9 cellular contexts compared by ENCODE assay signal in genomic region chr10:100433253-100434240, GRCh38. TPM values are rescaled to one million over a fixed set of nuclear protein-coding genes. Genes with fewer than 3 reads are reported as not detected.
A peak's percentile ranks its signal among the peaks of the same experiment; 100 is the strongest.
DNase-seq lines count a peak whose midpoint lies in the region; ATAC-seq lines count a peak whose summit lies in the region.
"Had no signal": no experiment of that assay in that cellular context is flagged by ENCODE, and none has a peak within 500 bp of the region (broad histone marks: within the 10 kb centered on the region; RNA-seq: fewer than 3 reads in every experiment).

No MANE protein-coding gene starts in this region.

- no peak overlapping the region for H3K27ac ChIP-seq in naive thymus-derived CD4-positive, alpha-beta T cell (ENCODE audit: low read depth, low read length)

- peaks cover 0 to 3% (median 0%) of the 10 kb centered on the region in 5 donors for H3K36me3 Mint-ChIP-seq in naive thymus-derived CD4-positive, alpha-beta T cell
- no peaks in the 10 kb centered on the region for H3K36me3 Mint-ChIP-seq in stimulated activated effector memory CD8-positive, alpha-beta T cell treated with anti-CD3 and anti-CD28 coated beads, Interleukin-12 subunit alpha, Interleukin-12 subunit beta, amount 100 ng/mL, for 72 hours

- intact Hi-C loops in naive thymus-derived CD4-positive, alpha-beta T cell (cut with micrococcal nuclease) = loop anchor here (1.0 kb wide), 9 partner anchors 48 to 166 kb away; partner anchors contain the start of gene CWF19L1 (in 1 of the 2)

- no peaks in the 10 kb centered on the region for H3K27me3 Mint-ChIP-seq in naive thymus-derived CD4-positive, alpha-beta T cell

- CTCF ChIA-PET in naive thymus-derived CD4-positive, alpha-beta T cell (lab: Charles Lee) = interaction anchor here (0.6 to 5.4 kb wide), 17 partner anchors 10 to 103 kb away, joined by 3 to 45 read pairs (median 4); partner anchors contain the start of genes PKD2L1 and SEC31B

- peak overlapping the region in 1 of 9 donors; percentile 9 for H3K27ac Mint-ChIP-seq in naive thymus-derived CD4-positive, alpha-beta T cell
- no peak overlapping the region for H3K27ac Mint-ChIP-seq in stimulated activated effector memory CD8-positive, alpha-beta T cell treated with anti-CD3 and anti-CD28 coated beads, Interleukin-12 subunit alpha, Interleukin-12 subunit beta, amount 100 ng/mL, for 72 hours

- peak; percentile 66 for ATAC-seq in GM21447 (IDR thresholded peaks at IDR 0.05; ENCODE audit: unreplicated experiment)
- ATAC-seq in esophagus mucosa = peak; percentile 97
- ATAC-seq in naive thymus-derived CD4-positive, alpha-beta T cell = peak; percentile 100
- peak; percentile 99 for ATAC-seq in stimulated activated effector memory CD8-positive, alpha-beta T cell treated with anti-CD3 and anti-CD28 coated beads, Interleukin-12 subunit alpha, Interleukin-12 subunit beta, amount 100 ng/mL, for 72 hours

- H3K27me3 ChIP-seq in naive thymus-derived CD4-positive, alpha-beta T cell (ENCODE audit: control insufficient read depth in 2 of 2, insufficient read depth in 2 of 2, low read length in 2 of 2) = no peaks in the 10 kb centered on the region

- POLR2A ChIA-PET in naive thymus-derived CD4-positive, alpha-beta T cell (lab: Charles Lee) = interaction anchor here (1.0 kb wide), 1 partner anchor 101 kb away, joined by 3 read pairs; no protein-coding TSS in a partner anchor

- H3K4me3 Mint-ChIP-seq in naive thymus-derived CD4-positive, alpha-beta T cell = no peak overlapping the region
- H3K4me3 Mint-ChIP-seq in stimulated activated effector memory CD8-positive, alpha-beta T cell treated with anti-CD3 and anti-CD28 coated beads, Interleukin-12 subunit alpha, Interleukin-12 subunit beta, amount 100 ng/mL, for 72 hours = no peak overlapping the region

- no peaks in the 10 kb centered on the region for H3K4me1 ChIP-seq in naive thymus-derived CD4-positive, alpha-beta T cell (ENCODE audit: control insufficient read depth in 2 of 2, insufficient read depth in 2 of 2, low read length in 2 of 2)

- H3K4me3 ChIP-seq in naive thymus-derived CD4-positive, alpha-beta T cell (ENCODE audit: low read length) = no peak overlapping the region

- no peaks in the 10 kb centered on the region for H3K36me3 ChIP-seq in naive thymus-derived CD4-positive, alpha-beta T cell (ENCODE audit: control insufficient read depth in 2 of 3, insufficient read depth in 3 of 3, low read length in 3 of 3)

- H3K9me3 Mint-ChIP-seq in naive thymus-derived CD4-positive, alpha-beta T cell = no peaks in the 10 kb centered on the region
- H3K9me3 Mint-ChIP-seq in stimulated activated effector memory CD8-positive, alpha-beta T cell treated with anti-CD3 and anti-CD28 coated beads, Interleukin-12 subunit alpha, Interleukin-12 subunit beta, amount 100 ng/mL, for 72 hours = no peaks in the 10 kb centered on the region

- peaks cover 0 to 18% (median 0%) of the 10 kb centered on the region in 7 donors for H3K4me1 Mint-ChIP-seq in naive thymus-derived CD4-positive, alpha-beta T cell
- H3K4me1 Mint-ChIP-seq in stimulated activated effector memory CD8-positive, alpha-beta T cell treated with anti-CD3 and anti-CD28 coated beads, Interleukin-12 subunit alpha, Interleukin-12 subunit beta, amount 100 ng/mL, for 72 hours = peaks cover 6% of the 10 kb centered on the region

- DNase-seq in CMK (ENCODE audit: low read depth) = peak; percentile 84
- DNase-seq in Kasumi-1 (lab: John Stamatoyannopoulos, UW) = peak; percentile 98 to 99
- peak; percentile 88 for DNase-seq in OCI-M2 (lab: John Stamatoyannopoulos, UW; ENCODE audit: unreplicated experiment)
- DNase-seq in activated T-cell treated with anti-CD3 and anti-CD28 coated beads for 1 hour (ENCODE audit: low read depth) = peak; percentile 96
- peak; percentile 84 to 96 (median 92) for DNase-seq in naive thymus-derived CD4-positive, alpha-beta T cell
- peak; percentile 96 to 99 for DNase-seq in stimulated activated effector memory CD8-positive, alpha-beta T cell treated with anti-CD3 and anti-CD28 coated beads, Interleukin-12 subunit alpha, Interleukin-12 subunit beta, amount 100 ng/mL, for 72 hours (ENCODE audit: low spot score in 2 of 2)

- H3K9me3 ChIP-seq in naive thymus-derived CD4-positive, alpha-beta T cell (ENCODE audit: control insufficient read depth in 2 of 3, low read length in 3 of 3) = no peaks in the 10 kb centered on the region

RNA-seq across cellular contexts. Expression of gene WNT8B, which starts 29.3 kb away (rescaled TPM):
- not detected for total RNA-seq in esophagus mucosa
- under 1 TPM in 2 of 5 experiments, not detected in 3; 0.27 to 0.44 TPM for total RNA-seq in naive thymus-derived CD4-positive, alpha-beta T cell
- under 1 TPM; 0.09 to 0.11 TPM for polyA plus RNA-seq in naive thymus-derived CD4-positive, alpha-beta T cell
- total RNA-seq: activated CD8-positive, alpha-beta memory T cell treated with anti-CD3 and anti-CD28 coated beads for 36 hours had no signal
